8 cellular contexts compared by ENCODE assay signal in the genomic region with DNA sequence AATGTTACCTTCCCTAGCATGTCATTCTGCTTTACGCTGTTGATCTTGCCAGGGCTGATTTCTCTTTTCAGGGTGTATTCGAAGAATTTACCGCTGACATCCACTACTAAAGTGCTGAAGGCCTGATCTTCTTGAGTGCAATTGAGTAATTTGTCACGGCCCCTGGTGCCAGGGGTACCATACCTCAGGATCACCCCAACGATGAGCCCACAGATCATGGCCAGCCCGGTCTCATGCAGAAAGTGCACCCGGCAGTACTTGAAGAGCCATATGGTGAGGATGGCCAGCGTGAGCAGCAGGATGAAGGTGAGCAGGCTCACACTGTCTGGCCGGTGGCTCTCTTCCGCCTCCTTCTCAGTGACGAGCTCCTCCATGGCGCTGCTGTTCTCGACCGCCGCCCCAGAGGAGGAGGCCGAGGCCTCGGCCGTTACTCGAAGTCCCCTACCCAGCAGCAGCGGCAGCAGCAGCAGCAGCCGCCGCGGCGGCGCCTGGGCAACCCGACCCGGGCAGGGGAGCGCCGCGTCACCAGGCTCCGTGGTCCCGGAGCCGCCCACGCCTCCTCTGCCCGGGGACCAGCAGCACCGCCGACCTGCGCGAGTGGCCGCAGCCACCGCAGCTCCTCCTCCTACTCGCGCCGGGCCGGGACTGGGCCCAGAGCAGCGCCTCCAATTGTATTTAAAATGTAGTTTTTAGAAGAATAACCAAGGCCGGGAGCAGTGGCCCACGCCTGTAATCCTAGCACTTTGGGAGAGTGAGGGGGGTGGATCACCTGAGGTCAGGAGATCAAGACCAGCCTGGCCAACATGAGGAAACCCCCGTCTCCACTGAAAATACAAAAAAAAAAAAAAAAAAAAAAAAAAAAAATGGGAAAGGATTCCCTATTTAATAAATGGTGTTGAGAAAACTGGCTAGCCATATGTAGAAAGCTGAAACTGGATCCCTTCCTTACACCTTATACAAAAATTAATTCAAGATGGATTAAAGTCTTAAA. TPM values are rescaled to one million over a fixed set of nuclear protein-coding genes. Genes with fewer than 3 reads are reported as not detected.
DNase-seq lines count a peak whose midpoint lies in the region; FAIRE-seq and TF ChIP-seq lines count a peak whose summit lies in the region.

No MANE protein-coding gene starts in this region.

- no peaks in the 10 kb centered on the region for H3K27me3 ChIP-seq in small intestine (ENCODE audit: control insufficient read depth in 2 of 2, insufficient read depth in 2 of 2, low read length in 2 of 2)

- H3K27ac Mint-ChIP-seq in brain = peak overlapping the region in 1 of 5 experiments; percentile 66

- DNase-seq in stimulated activated CD4-positive, alpha-beta T cell treated with anti-CD3 and anti-CD28 coated beads, Interleukin-12 subunit alpha, Interleukin-12 subunit beta, amount 100 ng/mL, for 4 hours = peak; percentile 7
- no peak for DNase-seq in stimulated activated CD4-positive, alpha-beta T cell treated with anti-CD3 and anti-CD28 coated beads, Interleukin-4, amount 100 ng/mL, for 24 hours
- DNase-seq in NCI-H510A (lab: John Stamatoyannopoulos, UW) = peak; percentile 53
- peak; percentile 87 for DNase-seq in iPS-NIHi7 (ENCODE audit: extremely low spot score)
- peak; percentile 19 for DNase-seq in small intestine
- DNase-seq in hippocampal formation (lab: John Stamatoyannopoulos, UW) = no peak
- no peak for DNase-seq in NCI-H2196 treated with DMSO at 0.1 percent for 48 hours (lab: John Stamatoyannopoulos, UW; ENCODE audit: unreplicated experiment)

- no peaks in the 10 kb centered on the region for H3K9me3 ChIP-seq in small intestine (ENCODE audit: control insufficient read depth, low read depth)

- no peak for TF ChIP-seq CTCF in brain (conservative IDR thresholded peaks at IDR 0.05)

- peaks cover 0 to 6% (median 3%) of the 10 kb centered on the region in 5 experiments for H3K9me3 Mint-ChIP-seq in brain

- no peak overlapping the region for H3K27ac ChIP-seq in small intestine (ENCODE audit: low read depth in 1 of 2, low read length in 1 of 2)

- peaks cover 3% of the 10 kb centered on the region for H3K27me3 Mint-ChIP-seq in brain

- no peaks in the 10 kb centered on the region for H3K36me3 ChIP-seq in small intestine (ENCODE audit: control insufficient read depth in 2 of 2, insufficient read depth in 2 of 2, low read length in 2 of 2)

- H3K4me3 ChIP-seq in small intestine (ENCODE audit: low read depth in 1 of 2, low read length in 2 of 2) = peak overlapping the region in 1 of 2 donors; percentile 38

- WGBS in small intestine, 3 donors = 13 to 15% (median 13%) methylated on average over 39 to 49 of the region's 49 CpGs

- H3K4me1 ChIP-seq in small intestine (ENCODE audit: control insufficient read depth in 2 of 2, insufficient read depth in 1 of 2, low read depth in 1 of 2, low read length in 1 of 2) = no peaks in the 10 kb centered on the region

- FAIRE-seq in small intestine (lab: Jason Lieb, UNC) = no peak

- no peaks in the 10 kb centered on the region for H3K36me3 Mint-ChIP-seq in brain

- no peaks in the 10 kb centered on the region for H3K4me1 Mint-ChIP-seq in brain

- peak overlapping the region in 3 of 5 experiments; percentile 47 to 74 (median 53) for H3K4me3 Mint-ChIP-seq in brain

RNA-seq across cellular contexts. Expression of a gene that starts 58.5 kb away (rescaled TPM):
- polyA plus RNA-seq in brain (ENCODE audit: insufficient read depth, low read depth, low replicate concordance) = 106 TPM
- 10 to 100 TPM; 19.5 to 66.4 (median 24.4) TPM for polyA plus RNA-seq in small intestine

Comparison
In these comparisons a context has a peak if more than half of its experiments do, and no peak if none do; other contexts are left out.
1. DNase-seq: peak in stimulated activated CD4-positive, alpha-beta T cell treated with anti-CD3 and anti-CD28 coated beads, Interleukin-12 subunit alpha, Interleukin-12 subunit beta, amount 100 ng/mL, for 4 hours (single experiment), NCI-H510A (single experiment), iPS-NIHi7 (single experiment) and small intestine (single experiment); none in stimulated activated CD4-positive, alpha-beta T cell treated with anti-CD3 and anti-CD28 coated beads, Interleukin-4, amount 100 ng/mL, for 24 hours (single experiment), hippocampal formation (0 of 2) and NCI-H2196 treated with DMSO at 0.1 percent for 48 hours (single experiment).